ENCODE assay signal across 11 cellular contexts in genomic region chr6:108650781-108651180, GRCh38.
DNase-seq lines count a peak whose midpoint lies in the region; ATAC-seq and TF ChIP-seq lines count a peak whose summit lies in the region.
"Had no signal": no experiment of that assay in that cellular context is flagged by ENCODE, and none has a peak within 500 bp of the region (broad histone marks: within the 10 kb centered on the region; RNA-seq: fewer than 3 reads in every experiment).

No MANE protein-coding gene starts in this region.

- H3K4me1 ChIP-seq in spleen, result peaks cover 20 to 99% (median 69%) of the 10 kb centered on the region in 6 donors

- peak; percentile 48 for DNase-seq in HFFc6
- DNase-seq in SIG-M5 (lab: John Stamatoyannopoulos, UW), result peak; percentile 5
- DNase-seq in fibroblast of peridontal ligament (ENCODE audit: extremely low read depth), result peak; percentile 81
- no peak for DNase-seq in spleen
- DNase-seq in middle frontal gyrus (ENCODE audit: extremely low spot score, low spot score), result no peak
- DNase-seq in left colon, result no peak
- DNase-seq: activated CD4-positive, alpha-beta T cell treated with anti-CD3 and anti-CD28 coated beads, Interleukin-2, amount 50 U/mL, for 4 hours; central memory CD4-positive, alpha-beta T cell had no signal

- no peaks in the 10 kb centered on the region for H3K9me3 Mint-ChIP-seq in HFFc6

- H3K36me3 ChIP-seq in spleen, result peaks cover 0 to 15% (median 2%) of the 10 kb centered on the region in 6 donors

- TF ChIP-seq CTCF in HFFc6 (IDR thresholded peaks at IDR 0.05), result no peak
- no peak for TF ChIP-seq CTCF in spleen (IDR thresholded peaks at IDR 0.05 in 8 of 11, conservative IDR thresholded peaks at IDR 0.05 in 3 of 11)

- peaks cover 2% of the 10 kb centered on the region; the same call in 1 of the 2 replicates for H3K27me3 Mint-ChIP-seq in HFFc6 (ENCODE audit: insufficient read depth)

- intact Hi-C loops in spleen (cut with DNase I; ENCODE audit: low total_unique reads), result no loop called here
- intact Hi-C loops in left colon (cut with DNase I, micrococcal nuclease), result loop anchor here in 1 of 2 donors (10.0 kb wide), 1 partner anchor 66 kb away; no protein-coding TSS in a partner anchor

- no peaks in the 10 kb centered on the region for H3K9me3 ChIP-seq in spleen

- no peaks in the 10 kb centered on the region for H3K27me3 ChIP-seq in spleen (replicated peaks in 1 of 7)

- 43 to 56% (median 50%) methylated on average over 5 of the region's 5 CpGs for WGBS in spleen, 5 donors

- H3K4me3 ChIP-seq in spleen, result no peak overlapping the region
- H3K4me3 ChIP-seq: lung had no signal

- peak overlapping the region in 6 of 8 donors; percentile 53 to 70 (median 60) for H3K27ac ChIP-seq in spleen

- TF ChIP-seq POLR2A in spleen (IDR thresholded peaks at IDR 0.05), result no peak

- H3K4me1 Mint-ChIP-seq in HFFc6 (ENCODE audit: low read depth), result peaks cover 81% of the 10 kb centered on the region

- peak overlapping the region; percentile 77 for H3K4me3 Mint-ChIP-seq in HFFc6

- no peak for ATAC-seq in HG03442 (IDR thresholded peaks at IDR 0.05; ENCODE audit: unreplicated experiment)
- ATAC-seq in left colon, result no peak
- no peak for ATAC-seq in HG03354 (IDR thresholded peaks at IDR 0.05; ENCODE audit: poor library complexity, severe bottlenecking, unreplicated experiment)

- peaks cover 11% of the 10 kb centered on the region; the same call in 1 of the 2 replicates for H3K36me3 Mint-ChIP-seq in HFFc6 (ENCODE audit: low read depth)

- peak overlapping the region; percentile 93 for H3K27ac Mint-ChIP-seq in HFFc6

Comparison
In these comparisons a context has a peak if more than half of its experiments do, and no peak if none do; other contexts are left out.
1. DNase-seq: peak in HFFc6 (single experiment), SIG-M5 (single experiment) and fibroblast of peridontal ligament (single experiment); none in spleen (single experiment), middle frontal gyrus (single experiment) and left colon (0 of 2).